12 cellular contexts compared by ENCODE assay signal in the genomic region with DNA sequence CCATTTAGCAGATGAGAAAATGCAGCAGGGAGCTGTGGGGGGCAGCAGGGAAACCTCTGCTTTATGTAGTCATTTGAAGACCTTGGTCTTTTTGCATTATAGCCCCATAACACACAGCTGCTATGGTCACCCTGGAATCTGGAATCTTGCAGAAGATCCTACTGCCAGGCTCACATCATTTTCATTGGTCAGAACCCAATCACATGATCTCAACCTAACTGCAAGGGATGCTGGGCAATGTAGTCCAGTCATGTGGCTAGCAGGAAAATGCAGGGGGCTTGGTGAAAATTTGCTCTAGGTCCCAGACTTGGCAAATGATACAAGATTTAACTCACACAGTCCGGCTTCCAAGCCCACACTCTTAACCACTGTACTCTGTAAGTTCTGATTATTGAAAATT.
A peak's percentile ranks its signal among the peaks of the same experiment; 100 is the strongest.
DNase-seq lines count a peak whose midpoint lies in the region; ATAC-seq and TF ChIP-seq lines count a peak whose summit lies in the region.
"Had no signal": no experiment of that assay in that cellular context is flagged by ENCODE, and none has a peak within 500 bp of the region (broad histone marks: within the 10 kb centered on the region; RNA-seq: fewer than 3 reads in every experiment).

No MANE protein-coding gene starts in this region.

- H2AFZ ChIP-seq in PC-3 (ENCODE audit: low read length) = no peak overlapping the region

- H3K27me3 Mint-ChIP-seq in natural killer cell (ENCODE audit: low read depth in 2 of 2) = no peaks in the 10 kb centered on the region

- no peak for TF ChIP-seq CTCF in PC-3 (conservative IDR thresholded peaks at IDR 0.05; ENCODE audit: low read depth, low read length)
- TF ChIP-seq CTCF in fibroblast of pulmonary artery (IDR thresholded peaks at IDR 0.05; ENCODE audit: low read length, missing control alignments) = no peak
- TF ChIP-seq CTCF in natural killer cell (IDR thresholded peaks at IDR 0.05) = no peak

- no peaks in the 10 kb centered on the region for H3K4me1 ChIP-seq in PC-3 (ENCODE audit: insufficient read depth, low read length)

- H4K20me1 ChIP-seq in PC-3 (ENCODE audit: low read length) = no peaks in the 10 kb centered on the region

- DNase-seq in DMS 273 (lab: John Stamatoyannopoulos, UW; ENCODE audit: unreplicated experiment) (peak; percentile 18), DMS 273 treated with DMSO at 0.1 percent for 48 hours (lab: John Stamatoyannopoulos, UW) (no peak), PC-3 (peak; percentile 3), fibroblast of pulmonary artery (ENCODE audit: low read depth) (peak; percentile 45), pons (ENCODE audit: low spot score) (peak; percentile 26), natural killer cell (no peak), DMS153 (lab: John Stamatoyannopoulos, UW) (no peak)
- DNase-seq: effector CD4-positive, alpha-beta T cell; NCI-H69; T1000 had no signal

- H3K4me2 ChIP-seq in PC-3 (ENCODE audit: low read length) = no peak overlapping the region

- H3K27me3 ChIP-seq in PC-3 (ENCODE audit: low read length) = peaks cover 6% of the 10 kb centered on the region; the same call in 1 of the 2 replicates

- H3K27ac Mint-ChIP-seq in natural killer cell = no peak overlapping the region

- no peaks in the 10 kb centered on the region for H3F3A ChIP-seq in PC-3 (ENCODE audit: low read length, unreplicated experiment)

- no peaks in the 10 kb centered on the region for H3K9me2 ChIP-seq in PC-3 (replicated peaks; ENCODE audit: low read length)

- BruUV-seq in PC-3 (replicated peaks; lab: Mats Ljungman, UMichigan) = no TSS peak

- H3K4me3 Mint-ChIP-seq in natural killer cell = no peak overlapping the region

- intact Hi-C loops in PC-3 (cut with micrococcal nuclease) = no loop called here
- intact Hi-C loops in natural killer cell (cut with micrococcal nuclease) = no loop called here

- no peaks in the 10 kb centered on the region for H3K4me1 Mint-ChIP-seq in natural killer cell

- ATAC-seq in PC-3 (no peak), natural killer cell (no peak), HG03196 (IDR thresholded peaks at IDR 0.05; ENCODE audit: unreplicated experiment) (no peak)

- H3K4me3 ChIP-seq in PC-3 (ENCODE audit: low read length) = no peak overlapping the region
- H3K4me3 ChIP-seq in fibroblast of pulmonary artery (replicated peaks; ENCODE audit: low read depth, low read length) = no peak overlapping the region

- H3K27ac ChIP-seq in PC-3 (ENCODE audit: low read length) = no peak overlapping the region
- H3K27ac ChIP-seq: 22Rv1 had no signal

- H3K79me2 ChIP-seq in PC-3 (ENCODE audit: low read length) = no peaks in the 10 kb centered on the region

- H3K36me3 ChIP-seq in PC-3 (ENCODE audit: low read depth, low read length) = no peaks in the 10 kb centered on the region

- peaks cover 5 to 11% of the 10 kb centered on the region in 2 donors for H3K9me3 Mint-ChIP-seq in natural killer cell

- CTCF ChIA-PET in PC-3 (lab: Charles Lee) = no interaction called here

- no peak overlapping the region for H3K9ac ChIP-seq in PC-3 (ENCODE audit: low read length)

- POLR2A ChIA-PET in PC-3 (lab: Charles Lee; ENCODE audit: unreplicated experiment) = no interaction called here

- 0 out of 2 replicates have a peak, but pooled peaks cover 2% of the 10 kb centered on the region for H3K9me3 ChIP-seq in PC-3 (ENCODE audit: low read length)

- no peaks in the 10 kb centered on the region for H3K36me3 Mint-ChIP-seq in natural killer cell

Comparison
In these comparisons a context has a peak if more than half of its experiments do, and no peak if none do; other contexts are left out.
1. DNase-seq: peak in DMS 273 (single experiment), PC-3 (single experiment), fibroblast of pulmonary artery (single experiment) and pons (single experiment); none in DMS 273 treated with DMSO at 0.1 percent for 48 hours (single experiment), natural killer cell (single experiment) and DMS153 (single experiment).